7 cellular contexts compared by ENCODE assay signal in genomic region chr14:19160379-19160778, GRCh38.
DNase-seq lines count a peak whose midpoint lies in the region; ATAC-seq and TF ChIP-seq lines count a peak whose summit lies in the region.
"Not testable (repeated sequence)": the region's sequence is repeated elsewhere in the genome, so short reads cannot be mapped to it uniquely, and the experiment has no call there.

No MANE protein-coding gene starts in this region.

- not testable (repeated sequence) for H3K9me3 Mint-ChIP-seq in activated CD8-positive, alpha-beta memory T cell treated with anti-CD3 and anti-CD28 coated beads, Interleukin-2, amount 10 ng/mL, durations not matched to agents 7 days and 5 days (ENCODE audit: low read depth)

- H3K4me3 ChIP-seq in right atrium auricular region, spleen, upper lobe of right lung: not testable (repeated sequence)

- H3K36me3 ChIP-seq in right atrium auricular region, spleen, upper lobe of right lung: not testable (repeated sequence)

- H3K4me1 ChIP-seq in right atrium auricular region, spleen, upper lobe of right lung: not testable (repeated sequence)

- H3K4me1 Mint-ChIP-seq in activated CD8-positive, alpha-beta memory T cell treated with anti-CD3 and anti-CD28 coated beads, Interleukin-2, amount 10 ng/mL, durations not matched to agents 7 days and 5 days, result not testable (repeated sequence)

- H3K27me3 ChIP-seq in right atrium auricular region; spleen (replicated peaks in 1 of 7); upper lobe of right lung: not testable (repeated sequence)

- not testable (repeated sequence) for H3K9me3 ChIP-seq in right atrium auricular region, upper lobe of right lung
- peaks cover 0 to 24% (median 8%) of the 10 kb centered on the region in 8 donors for H3K9me3 ChIP-seq in spleen

- not testable (repeated sequence) for TF ChIP-seq POLR2A in spleen (IDR thresholded peaks at IDR 0.05)

- no CpG with 5 or more reads among the region's 1 CpG for WGBS in spleen, 5 donors

- CTCF ChIA-PET in activated CD8-positive, alpha-beta memory T cell treated with anti-CD3 and anti-CD28 coated beads, Interleukin-2, amount 10 ng/mL, durations not matched to agents 7 days and 5 days (lab: Charles Lee), result not testable (repeated sequence)

- H3K27ac ChIP-seq in right atrium auricular region, spleen, upper lobe of right lung: not testable (repeated sequence)

- not testable (repeated sequence) for TF ChIP-seq CTCF in right atrium auricular region (IDR thresholded peaks at IDR 0.05); spleen (IDR thresholded peaks at IDR 0.05 in 8 of 11, conservative IDR thresholded peaks at IDR 0.05 in 3 of 11); upper lobe of right lung (IDR thresholded peaks at IDR 0.05)

- H3K4me3 Mint-ChIP-seq in activated CD8-positive, alpha-beta memory T cell treated with anti-CD3 and anti-CD28 coated beads, Interleukin-2, amount 10 ng/mL, durations not matched to agents 7 days and 5 days, result not testable (repeated sequence)

- ATAC-seq in activated CD8-positive, alpha-beta memory T cell treated with anti-CD3 and anti-CD28 coated beads, Interleukin-2, amount 10 ng/mL, durations not matched to agents 7 days and 5 days; sciatic nerve; upper lobe of right lung: not testable (repeated sequence)

- intact Hi-C loops in sciatic nerve (cut with DNase I); spleen (cut with DNase I; ENCODE audit: low total_unique reads); upper lobe of right lung (cut with DNase I): not testable (repeated sequence)

- peak; percentile 34 for DNase-seq in activated CD8-positive, alpha-beta memory T cell treated with anti-CD3 and anti-CD28 coated beads, Interleukin-2, amount 10 ng/mL, durations not matched to agents 7 days and 5 days
- DNase-seq in activated effector memory CD4-positive, alpha-beta T cell treated with anti-CD3 and anti-CD28 coated beads, Interleukin-2, amount 50 U/mL, for 16 hours, result peak; percentile 69
- DNase-seq in right atrium auricular region (ENCODE audit: low spot score) (peak; percentile 47), mesenteric fat pad (ENCODE audit: low spot score) (peak; percentile 28), sciatic nerve (ENCODE audit: low spot score) (peak; percentile 34), spleen (peak; percentile 80), upper lobe of right lung (peak; percentile 43)

- H3K27me3 Mint-ChIP-seq in activated CD8-positive, alpha-beta memory T cell treated with anti-CD3 and anti-CD28 coated beads, Interleukin-2, amount 10 ng/mL, durations not matched to agents 7 days and 5 days, result not testable (repeated sequence)

- not testable (repeated sequence) for H3K36me3 Mint-ChIP-seq in activated CD8-positive, alpha-beta memory T cell treated with anti-CD3 and anti-CD28 coated beads, Interleukin-2, amount 10 ng/mL, durations not matched to agents 7 days and 5 days

- H3K27ac Mint-ChIP-seq in activated CD8-positive, alpha-beta memory T cell treated with anti-CD3 and anti-CD28 coated beads, Interleukin-2, amount 10 ng/mL, durations not matched to agents 7 days and 5 days, result not testable (repeated sequence)

Comparison
In these comparisons a context has a peak if more than half of its experiments do, and no peak if none do; other contexts are left out.
1. DNase-seq: peak in every context shown above with its lines; median percentile 80 in spleen; 69 in activated effector memory CD4-positive, alpha-beta T cell treated with anti-CD3 and anti-CD28 coated beads, Interleukin-2, amount 50 U/mL, for 16 hours; 47 in right atrium auricular region; 43 in upper lobe of right lung; 34 in activated CD8-positive, alpha-beta memory T cell treated with anti-CD3 and anti-CD28 coated beads, Interleukin-2, amount 10 ng/mL, durations not matched to agents 7 days and 5 days; 34 in sciatic nerve; 28 in mesenteric fat pad.